Comparison of ENCODE assay signal across 8 cellular contexts in the genomic region with DNA sequence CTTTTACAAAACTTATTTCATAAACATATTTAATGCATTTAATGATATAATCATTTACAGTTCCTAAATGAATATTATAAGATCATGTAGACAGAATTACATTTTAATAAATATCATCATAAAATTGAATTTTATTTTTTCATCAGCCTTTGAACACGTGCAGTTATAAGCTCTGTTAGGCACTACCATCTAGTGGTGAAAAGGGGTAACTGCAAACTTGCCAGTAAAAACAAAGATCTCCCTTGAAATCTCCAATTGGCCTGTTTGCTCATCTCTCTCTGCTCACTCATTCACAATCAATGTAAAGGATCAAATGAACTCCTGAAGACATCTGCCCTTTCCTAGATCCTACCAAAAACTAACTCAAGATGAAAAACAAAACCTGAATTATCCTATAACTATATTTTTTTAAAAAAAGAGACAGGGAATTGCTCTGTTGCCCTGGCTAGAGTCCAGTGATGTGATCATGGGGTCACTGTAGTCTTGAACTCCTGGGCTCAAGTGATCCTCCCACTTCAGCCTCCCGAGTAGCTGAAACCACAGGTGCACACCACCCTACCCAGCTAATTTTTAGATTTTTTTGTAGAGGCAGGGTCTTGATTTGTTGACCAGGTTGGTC. TPM values are rescaled to one million over a fixed set of nuclear protein-coding genes. Genes with fewer than 3 reads are reported as not detected.
DNase-seq lines count a peak whose midpoint lies in the region; ATAC-seq and TF ChIP-seq lines count a peak whose summit lies in the region.

No MANE protein-coding gene starts in this region.

- ATAC-seq in lower lobe of right lung: peak; percentile 67 to 76
- ATAC-seq in HG03432 (IDR thresholded peaks at IDR 0.05; ENCODE audit: unreplicated experiment): no peak

- H3K4me2 ChIP-seq in MM.1S (ENCODE audit: low read depth, low read length): no peak overlapping the region

- H3K79me2 ChIP-seq in MM.1S (ENCODE audit: low read length): no peaks in the 10 kb centered on the region

- TF ChIP-seq CTCF in MM.1S (IDR thresholded peaks at IDR 0.05; ENCODE audit: low read length) (peak; percentile 78), lower lobe of right lung (IDR thresholded peaks at IDR 0.05) (peak; percentile 86), lower leg skin (IDR thresholded peaks at IDR 0.05) (peak in 1 of 3 donors; percentile 57)

- H3K4me3 ChIP-seq in MM.1S (ENCODE audit: low read length) (no peak overlapping the region), SK-N-MC (no peak overlapping the region), lower lobe of right lung (no peak overlapping the region), lower leg skin (ENCODE audit: low read depth, poor library complexity, severe bottlenecking) (no peak overlapping the region)

- H2AFZ ChIP-seq in MM.1S (ENCODE audit: low read length): no peak overlapping the region

- H3K9me2 ChIP-seq in MM.1S (replicated peaks; ENCODE audit: insufficient read depth, low read length): no peaks in the 10 kb centered on the region

- WGBS in lower leg skin, 2 donors: 5 to 15% methylated on average over 2 of the region's 2 CpGs

- H3K9me3 ChIP-seq in MM.1S (replicated peaks; ENCODE audit: insufficient read depth, low read length) (no peaks in the 10 kb centered on the region), SK-N-MC (ENCODE audit: low read depth, low read length) (no peaks in the 10 kb centered on the region), lower lobe of right lung (no peaks in the 10 kb centered on the region)

- intact Hi-C loops in lower lobe of right lung (cut with DNase I) (no loop called here), lower leg skin (cut with DNase I; ENCODE audit: low total_unique reads) (no loop called here)

- H3F3A ChIP-seq in MM.1S (ENCODE audit: insufficient read depth, low read length): peaks cover 9% of the 10 kb centered on the region; the same call in 1 of the 2 replicates

- H3K36me3 ChIP-seq in MM.1S (replicated peaks; ENCODE audit: insufficient read depth, low read length): peaks cover 5% of the 10 kb centered on the region
- no peaks in the 10 kb centered on the region for H3K36me3 ChIP-seq in SK-N-MC (ENCODE audit: insufficient read depth, low read length)
- H3K36me3 ChIP-seq in lower lobe of right lung: peaks cover 98% of the 10 kb centered on the region

- H4K20me1 ChIP-seq in MM.1S (ENCODE audit: insufficient read depth, low read length): no peaks in the 10 kb centered on the region

- H3K9ac ChIP-seq in MM.1S (ENCODE audit: low read length) (no peak overlapping the region), SK-N-MC (ENCODE audit: insufficient read length) (no peak overlapping the region)

- H3K27ac ChIP-seq in MM.1S (ENCODE audit: low read length) (no peak overlapping the region), SK-N-MC (no peak overlapping the region), lower lobe of right lung (no peak overlapping the region)

- peak; percentile 18 for DNase-seq in stimulated activated CD4-positive, alpha-beta T cell treated with anti-CD3 and anti-CD28 coated beads, Interleukin-15, amount 100 ng/mL, for 24 hours
- DNase-seq in stimulated activated CD4-positive, alpha-beta T cell treated with anti-CD3 and anti-CD28 coated beads, Interleukin-2, amount 100 ng/mL, for 48 hours: no peak
- DNase-seq in MM.1S: peak; percentile 59
- peak; percentile 59 for DNase-seq in SK-N-MC (ENCODE audit: low read depth, low spot score)
- peak; percentile 69 for DNase-seq in dedifferentiated amniotic fluid mesenchymal stem cell (ENCODE audit: extremely low spot score)
- DNase-seq in lower lobe of right lung: no peak
- DNase-seq in lower leg skin (ENCODE audit: low spot score in 2 of 2): no peak

- no peak for TF ChIP-seq POLR2A in lower leg skin (IDR thresholded peaks at IDR 0.05)

- H3K4me1 ChIP-seq in MM.1S (ENCODE audit: low read length) (no peaks in the 10 kb centered on the region), lower lobe of right lung (no peaks in the 10 kb centered on the region)

- H3K27me3 ChIP-seq in MM.1S (replicated peaks; ENCODE audit: insufficient read depth, low read length) (no peaks in the 10 kb centered on the region), lower lobe of right lung (ENCODE audit: low read depth) (no peaks in the 10 kb centered on the region)

RNA-seq across cellular contexts. Expression of a gene that starts 31.7 kb away (rescaled TPM):
- 293 TPM for total RNA-seq in lower lobe of right lung
- total RNA-seq in lower leg skin: 100 to 1,000 TPM in 1 of 4 donors, 10 to 100 TPM in 3; 29.4 to 109 (median 38.3) TPM

RNA-seq across cellular contexts. Expression of a gene that starts 43.9 kb away (rescaled TPM):
- total RNA-seq in lower lobe of right lung (1.3 TPM), lower leg skin (under 1 TPM in 2 of 4 donors, not detected in 2; 0.42 to 0.58 TPM)

Comparison
In these comparisons a context has a peak if more than half of its experiments do, and no peak if none do; other contexts are left out.
1. DNase-seq: peak in stimulated activated CD4-positive, alpha-beta T cell treated with anti-CD3 and anti-CD28 coated beads, Interleukin-15, amount 100 ng/mL, for 24 hours (single experiment), MM.1S (single experiment), SK-N-MC (single experiment) and dedifferentiated amniotic fluid mesenchymal stem cell (single experiment); none in stimulated activated CD4-positive, alpha-beta T cell treated with anti-CD3 and anti-CD28 coated beads, Interleukin-2, amount 100 ng/mL, for 48 hours (0 of 2), lower lobe of right lung (single experiment) and lower leg skin (0 of 2).